Comparison of ENCODE assay signal across 10 cellular contexts in genomic region chr11:102306817-102307814, GRCh38. TPM values are rescaled to one million over a fixed set of nuclear protein-coding genes. Genes with fewer than 3 reads are reported as not detected.
DNase-seq lines count a peak whose midpoint lies in the region; ATAC-seq and TF ChIP-seq lines count a peak whose summit lies in the region.
"Had no signal": no experiment of that assay in that cellular context is flagged by ENCODE, and none has a peak within 500 bp of the region (broad histone marks: within the 10 kb centered on the region; RNA-seq: fewer than 3 reads in every experiment).

No MANE protein-coding gene starts in this region.

- peak overlapping the region; percentile 70 to 77 for H3K27ac ChIP-seq in breast epithelium
- no peak overlapping the region for H3K27ac ChIP-seq in osteoblast (ENCODE audit: low read depth, low read length)
- H3K27ac ChIP-seq: parathyroid adenoma had no signal

- H3K4me1 Mint-ChIP-seq in activated CD4-positive, alpha-beta T cell treated with anti-CD3 and anti-CD28 coated beads, Interleukin-2, amount 10 ng/mL, durations not matched to agents 24 days and 14 days: peaks cover 39% of the 10 kb centered on the region
- H3K4me1 Mint-ChIP-seq in stimulated activated naive CD8-positive, alpha-beta T cell treated with anti-CD3 and anti-CD28 coated beads, Interleukin-15, amount 100 ng/mL, for 72 hours: peaks cover 49% of the 10 kb centered on the region

- H3K36me3 Mint-ChIP-seq in activated CD4-positive, alpha-beta T cell treated with anti-CD3 and anti-CD28 coated beads, Interleukin-2, amount 10 ng/mL, durations not matched to agents 24 days and 14 days (ENCODE audit: low read depth): peaks cover 12% of the 10 kb centered on the region

- H3K4me2 ChIP-seq in osteoblast (ENCODE audit: insufficient read depth, low read length): no peak overlapping the region

- no peaks in the 10 kb centered on the region for H3K27me3 Mint-ChIP-seq in activated CD4-positive, alpha-beta T cell treated with anti-CD3 and anti-CD28 coated beads, Interleukin-2, amount 10 ng/mL, durations not matched to agents 24 days and 14 days
- H3K27me3 Mint-ChIP-seq in stimulated activated naive CD8-positive, alpha-beta T cell treated with anti-CD3 and anti-CD28 coated beads, Interleukin-15, amount 100 ng/mL, for 72 hours: no peaks in the 10 kb centered on the region

- H3K4me3 ChIP-seq in breast epithelium (no peak overlapping the region), osteoblast (ENCODE audit: insufficient read depth, low read length) (no peak overlapping the region)
- H3K4me3 ChIP-seq: heart left ventricle had no signal

- peak overlapping the region; percentile 81 for H3K27ac Mint-ChIP-seq in activated CD4-positive, alpha-beta T cell treated with anti-CD3 and anti-CD28 coated beads, Interleukin-2, amount 10 ng/mL, durations not matched to agents 24 days and 14 days
- H3K27ac Mint-ChIP-seq in stimulated activated naive CD8-positive, alpha-beta T cell treated with anti-CD3 and anti-CD28 coated beads, Interleukin-15, amount 100 ng/mL, for 72 hours: peak overlapping the region; percentile 29 to 72

- TF ChIP-seq POLR2A in breast epithelium (IDR thresholded peaks at IDR 0.05): no peak

- DNase-seq in activated CD4-positive, alpha-beta T cell treated with anti-CD3 and anti-CD28 coated beads, Interleukin-2, amount 10 ng/mL, durations not matched to agents 24 days and 14 days: peak; percentile 77
- no peak for DNase-seq in activated CD4-positive, alpha-beta T cell treated with anti-CD3 and anti-CD28 coated beads for 1 hour
- DNase-seq in RPMI8226 (peak; percentile 10), breast epithelium (ENCODE audit: low spot score in 2 of 2) (no peak), osteoblast (ENCODE audit: insufficient read length, low spot score, missing footprints) (no peak)
- DNase-seq in stimulated activated naive CD8-positive, alpha-beta T cell treated with anti-CD3 and anti-CD28 coated beads, Interleukin-15, amount 100 ng/mL, for 72 hours: no peak
- DNase-seq: heart left ventricle had no signal

- H3K9me3 Mint-ChIP-seq in activated CD4-positive, alpha-beta T cell treated with anti-CD3 and anti-CD28 coated beads, Interleukin-2, amount 10 ng/mL, durations not matched to agents 24 days and 14 days: peaks cover 23% of the 10 kb centered on the region
- peaks cover 13 to 16% of the 10 kb centered on the region in 2 donors for H3K9me3 Mint-ChIP-seq in stimulated activated naive CD8-positive, alpha-beta T cell treated with anti-CD3 and anti-CD28 coated beads, Interleukin-15, amount 100 ng/mL, for 72 hours

- TF ChIP-seq CTCF in breast epithelium (IDR thresholded peaks at IDR 0.05) (no peak), osteoblast (IDR thresholded peaks at IDR 0.05; ENCODE audit: extremely low read depth, low read depth, low read length) (no peak)

- H3K27me3 ChIP-seq in breast epithelium (no peaks in the 10 kb centered on the region), osteoblast (ENCODE audit: insufficient read depth, low read length) (no peaks in the 10 kb centered on the region)
- H3K27me3 ChIP-seq: heart left ventricle had no signal

- no peaks in the 10 kb centered on the region for H3K36me3 ChIP-seq in breast epithelium
- no peaks in the 10 kb centered on the region for H3K36me3 ChIP-seq in osteoblast (ENCODE audit: insufficient read depth, low read length)
- H3K36me3 ChIP-seq: heart left ventricle had no signal

- H3K79me2 ChIP-seq in osteoblast (ENCODE audit: insufficient read depth, low read length): no peaks in the 10 kb centered on the region
- H3K79me2 ChIP-seq: parathyroid adenoma had no signal

- peaks cover 0 to 7% of the 10 kb centered on the region in 2 donors for H3K9me3 ChIP-seq in breast epithelium
- no peaks in the 10 kb centered on the region for H3K9me3 ChIP-seq in osteoblast (ENCODE audit: low read depth, low read length)

- no peaks in the 10 kb centered on the region for H4K20me1 ChIP-seq in osteoblast (ENCODE audit: insufficient read depth, low read length)

- intact Hi-C loops in activated CD4-positive, alpha-beta T cell treated with anti-CD3 and anti-CD28 coated beads, Interleukin-2, amount 10 ng/mL, durations not matched to agents 24 days and 14 days (cut with micrococcal nuclease): loop anchor here (1.0 kb wide), 2 partner anchors 10 to 12 kb away; partner anchors contain the start of gene BIRC3
- intact Hi-C loops in breast epithelium (cut with DNase I; ENCODE audit: low total_unique reads): no loop called here

- H3K4me1 ChIP-seq in breast epithelium (peaks cover 0 to 17% of the 10 kb centered on the region in 2 donors), osteoblast (ENCODE audit: insufficient read depth, low read length) (no peaks in the 10 kb centered on the region)
- H3K4me1 ChIP-seq: parathyroid adenoma had no signal

- peak; percentile 45 for ATAC-seq in stimulated activated naive CD8-positive, alpha-beta T cell treated with anti-CD3 and anti-CD28 coated beads, Interleukin-15, amount 100 ng/mL, for 72 hours
- no peak for ATAC-seq in HG03342 (IDR thresholded peaks at IDR 0.05; ENCODE audit: unreplicated experiment)
- ATAC-seq in GM18867 (IDR thresholded peaks at IDR 0.05; ENCODE audit: unreplicated experiment): no peak
- ATAC-seq: heart left ventricle had no signal

- peak overlapping the region; percentile 54 for H3K4me3 Mint-ChIP-seq in activated CD4-positive, alpha-beta T cell treated with anti-CD3 and anti-CD28 coated beads, Interleukin-2, amount 10 ng/mL, durations not matched to agents 24 days and 14 days
- peak overlapping the region; percentile 52 to 74 for H3K4me3 Mint-ChIP-seq in stimulated activated naive CD8-positive, alpha-beta T cell treated with anti-CD3 and anti-CD28 coated beads, Interleukin-15, amount 100 ng/mL, for 72 hours

- H2AFZ ChIP-seq in osteoblast (ENCODE audit: low read length): no peak overlapping the region
- H2AFZ ChIP-seq: parathyroid adenoma had no signal

RNA-seq across cellular contexts. Expression of gene BIRC3, which starts 10.2 kb away (rescaled TPM):
- 100 and 102 TPM in 2 replicates for total RNA-seq in activated CD4-positive, alpha-beta T cell treated with anti-CD3 and anti-CD28 coated beads, Interleukin-2, amount 10 ng/mL, durations not matched to agents 24 days and 14 days
- total RNA-seq in breast epithelium: 10 to 100 TPM in 2 of 3 donors, 1 to 10 TPM in 1; 2.6 to 30.0 (median 10.8) TPM
- 1.2 and 1.8 TPM in 2 replicates for total RNA-seq in osteoblast

RNA-seq across cellular contexts. Expression of gene BIRC2, which starts 39.9 kb away (rescaled TPM):
- total RNA-seq in activated CD4-positive, alpha-beta T cell treated with anti-CD3 and anti-CD28 coated beads, Interleukin-2, amount 10 ng/mL, durations not matched to agents 24 days and 14 days: 27.8 and 30.8 TPM in 2 replicates
- total RNA-seq in breast epithelium (10 to 100 TPM; 45.6 to 95.7 (median 48.5) TPM), osteoblast (74.6 and 76.0 TPM in 2 replicates)

Comparison
In these comparisons a context has a peak if more than half of its experiments do, and no peak if none do; other contexts are left out.
1. DNase-seq: peak in activated CD4-positive, alpha-beta T cell treated with anti-CD3 and anti-CD28 coated beads, Interleukin-2, amount 10 ng/mL, durations not matched to agents 24 days and 14 days (single experiment) and RPMI8226 (single experiment); none in activated CD4-positive, alpha-beta T cell treated with anti-CD3 and anti-CD28 coated beads for 1 hour (single experiment), breast epithelium (0 of 2), stimulated activated naive CD8-positive, alpha-beta T cell treated with anti-CD3 and anti-CD28 coated beads, Interleukin-15, amount 100 ng/mL, for 72 hours (0 of 2) and osteoblast (single experiment).